ENCODE assay signal across 13 cellular contexts in genomic region chr10:79405221-79405994, GRCh38. TPM values are rescaled to one million over a fixed set of nuclear protein-coding genes. Genes with fewer than 3 reads are reported as not detected.
DNase-seq lines count a peak whose midpoint lies in the region; ATAC-seq and TF ChIP-seq lines count a peak whose summit lies in the region.
"Had no signal": no experiment of that assay in that cellular context is flagged by ENCODE, and none has a peak within 500 bp of the region (broad histone marks: within the 10 kb centered on the region; RNA-seq: fewer than 3 reads in every experiment).

No MANE protein-coding gene starts in this region.

- H3K27ac ChIP-seq in C4-2B = peak overlapping the region; percentile 32
- H3K27ac ChIP-seq: thoracic aorta had no signal

- TF ChIP-seq CTCF in C4-2B (conservative IDR thresholded peaks at IDR 0.05) = no peak

- DNase-seq in RPMI7951 (ENCODE audit: low read depth) (peak; percentile 69), left cardiac atrium (peak; percentile 28), renal cortical epithelial cell (ENCODE audit: low read depth) (peak; percentile 13), ureter (ENCODE audit: low spot score) (no peak), HCEC 1CT (no peak), AG20443 (ENCODE audit: low spot score) (no peak)
- no peak for DNase-seq in activated CD4-positive, alpha-beta T cell treated with anti-CD3 and anti-CD28 coated beads, Interleukin-2, amount 50 U/mL, for 1 hour
- DNase-seq: CD4-positive, CD25-positive, alpha-beta regulatory T cell; hypothalamus; stimulated activated CD4-positive, alpha-beta T cell treated with anti-CD3 and anti-CD28 coated beads, Interleukin-4, amount 100 ng/mL, for 24 hours had no signal

- ATAC-seq in left cardiac atrium = peak in 1 of 2 donors; percentile 14
- ATAC-seq: naive thymus-derived CD8-positive, alpha-beta T cell had no signal

- intact Hi-C loops in left cardiac atrium (cut with DNase I) = no loop called here

RNA-seq across cellular contexts. Expression of gene ZCCHC24, which starts 40.0 kb away (rescaled TPM):
- total RNA-seq in RPMI7951 (2014; rRNA removed; shearing (Covaris generic)) = 21.0 and 24.6 TPM in 2 replicates
- total RNA-seq in left cardiac atrium = 10 to 100 TPM; 52.9 to 56.6 TPM
- 0.87 and 6.3 TPM in 2 replicates for total RNA-seq in renal cortical epithelial cell
- 33.9 TPM for total RNA-seq in ureter

RNA-seq across cellular contexts. Expression of gene PPIF, which starts 58.1 kb away (rescaled TPM):
- total RNA-seq in RPMI7951 (2014; rRNA removed; shearing (Covaris generic)) = 19.1 and 23.0 TPM in 2 replicates
- 100 to 1,000 TPM; 110 to 155 TPM for total RNA-seq in left cardiac atrium
- 48.6 and 58.7 TPM in 2 replicates for total RNA-seq in renal cortical epithelial cell
- 108 TPM for total RNA-seq in ureter

Comparison
In these comparisons a context has a peak if more than half of its experiments do, and no peak if none do; other contexts are left out.
1. DNase-seq: peak in RPMI7951 (single experiment), left cardiac atrium (single experiment) and renal cortical epithelial cell (single experiment); none in ureter (single experiment), HCEC 1CT (single experiment), AG20443 (single experiment) and activated CD4-positive, alpha-beta T cell treated with anti-CD3 and anti-CD28 coated beads, Interleukin-2, amount 50 U/mL, for 1 hour (single experiment).